14 cellular contexts compared by ENCODE assay signal in the genomic region with DNA sequence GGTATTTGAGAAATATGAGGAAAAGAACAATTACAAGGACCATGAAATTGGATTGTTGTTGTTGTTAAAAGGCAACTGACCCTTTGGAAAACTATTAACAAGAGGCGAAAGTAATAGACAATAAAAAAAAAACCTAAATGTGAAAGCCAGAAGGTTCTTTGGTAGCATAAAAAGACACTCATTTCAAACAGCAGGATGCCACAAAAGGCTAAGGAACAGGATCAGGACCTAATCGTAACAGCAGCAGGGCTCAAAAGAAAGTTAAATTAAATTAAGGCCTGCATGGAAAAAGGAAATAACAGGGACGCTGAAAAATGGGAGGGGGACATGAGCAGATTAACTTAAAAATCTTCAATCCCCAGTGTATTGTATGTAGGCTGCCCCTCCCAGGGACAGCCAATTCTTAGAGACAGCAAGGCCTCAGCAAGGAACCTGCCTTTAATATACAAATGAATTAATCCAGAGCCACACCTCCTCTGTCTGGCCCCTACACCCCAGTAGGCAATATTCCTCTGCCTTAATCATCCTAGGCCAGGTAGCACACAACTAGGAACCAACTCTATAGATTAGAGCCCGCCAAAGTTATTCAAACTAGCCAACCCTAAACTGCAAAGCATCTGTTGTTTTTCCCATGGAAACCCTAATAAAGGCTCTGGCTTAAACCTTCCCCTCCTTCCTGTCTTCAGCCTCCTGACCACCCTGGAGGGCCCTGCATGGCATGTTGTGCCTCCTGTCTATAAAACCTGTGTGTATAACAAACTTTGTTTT.
"Had no signal": no experiment of that assay in that cellular context is flagged by ENCODE, and none has a peak within 500 bp of the region (broad histone marks: within the 10 kb centered on the region; RNA-seq: fewer than 3 reads in every experiment).

No MANE protein-coding gene starts in this region.

- H3K27ac Mint-ChIP-seq: activated naive CD4-positive, alpha-beta T cell treated with anti-CD3 and anti-CD28 coated beads, Interleukin-2, amount 50 U/mL, for 72 hours; dendritic cell treated with granulocyte-macrophage colony-stimulating factor and Interleukin-4, amounts not matched to agents 40 ng/mL and 50 ng/mL, for 4 days; memory B cell; natural killer cell treated with Interleukin-12 subunit alpha and Interleukin-12 subunit beta and Interleukin-15 and Interleukin-18, amount 100 ng/mL, for 72 hours had no signal

- H3K27me3 Mint-ChIP-seq: dendritic cell treated with granulocyte-macrophage colony-stimulating factor and Interleukin-4, amounts not matched to agents 40 ng/mL and 50 ng/mL, for 4 days; memory B cell; natural killer cell treated with Interleukin-12 subunit alpha and Interleukin-12 subunit beta and Interleukin-15 and Interleukin-18, amount 100 ng/mL, for 72 hours; T-helper 17 cell had no signal

- ATAC-seq: activated naive CD4-positive, alpha-beta T cell treated with anti-CD3 and anti-CD28 coated beads, Interleukin-2, amount 50 U/mL, for 72 hours; esophagus mucosa; left lung; natural killer cell treated with Interleukin-12 subunit alpha and Interleukin-12 subunit beta and Interleukin-15 and Interleukin-18, amount 100 ng/mL, for 72 hours; T-helper 17 cell had no signal

- H3K4me3 Mint-ChIP-seq: dendritic cell treated with granulocyte-macrophage colony-stimulating factor and Interleukin-4, amounts not matched to agents 40 ng/mL and 50 ng/mL, for 4 days; memory B cell; natural killer cell treated with Interleukin-12 subunit alpha and Interleukin-12 subunit beta and Interleukin-15 and Interleukin-18, amount 100 ng/mL, for 72 hours; T-helper 17 cell had no signal

- DNase-seq: activated CD4-positive, CD25-positive, alpha-beta regulatory T cell; activated effector memory CD4-positive, alpha-beta T cell treated with Interleukin-2 at 50 U/mL for 16 hours; brain microvascular endothelial cell; cerebellar nuclear complex; left lung; stimulated activated CD4-positive, alpha-beta T cell treated with anti-CD3 and anti-CD28 coated beads, Interleukin-4, amount 100 ng/mL, for 1 hour; stimulated activated CD8-positive, alpha-beta memory T cell treated with anti-CD3 and anti-CD28 coated beads, Interleukin-4, amount 100 ng/mL, for 48 hours; T-helper 17 cell; uterus had no signal
